In genomic region chr15:75577401-75578205, GRCh38 we compare ENCODE assay signal across 8 cellular contexts. TPM values are rescaled to one million over a fixed set of nuclear protein-coding genes. Genes with fewer than 3 reads are reported as not detected.
DNase-seq lines count a peak whose midpoint lies in the region; ATAC-seq and TF ChIP-seq lines count a peak whose summit lies in the region.

No MANE protein-coding gene starts in this region.

- H3K9me3 ChIP-seq in BLaER1, result no peaks in the 10 kb centered on the region

- H3K27me3 Mint-ChIP-seq in activated CD8-positive, alpha-beta T cell treated with anti-CD3 and anti-CD28 coated beads for 36 hours, result no peaks in the 10 kb centered on the region
- H3K27me3 Mint-ChIP-seq in progenitor cell of endocrine pancreas, result no peaks in the 10 kb centered on the region

- H3K27me3 ChIP-seq in BLaER1, result no peaks in the 10 kb centered on the region

- intact Hi-C loops in activated CD8-positive, alpha-beta T cell treated with anti-CD3 and anti-CD28 coated beads for 36 hours (cut with micrococcal nuclease), result no loop called here

- peak overlapping the region; percentile 98 for H3K9ac ChIP-seq in BLaER1

- peaks cover 46% of the 10 kb centered on the region for H4K20me1 ChIP-seq in BLaER1

- peak overlapping the region; percentile 98 for H3K27ac ChIP-seq in BLaER1

- H3K9me3 Mint-ChIP-seq in activated CD8-positive, alpha-beta T cell treated with anti-CD3 and anti-CD28 coated beads for 36 hours, result no peaks in the 10 kb centered on the region
- no peaks in the 10 kb centered on the region for H3K9me3 Mint-ChIP-seq in progenitor cell of endocrine pancreas (ENCODE audit: low read depth)

- no peak for ATAC-seq in activated CD8-positive, alpha-beta T cell treated with anti-CD3 and anti-CD28 coated beads for 36 hours

- TF ChIP-seq CTCF in activated CD8-positive, alpha-beta T cell treated with anti-CD3 and anti-CD28 coated beads for 36 hours (IDR thresholded peaks at IDR 0.05), result no peak
- no peak for TF ChIP-seq CTCF in progenitor cell of endocrine pancreas (IDR thresholded peaks at IDR 0.05; ENCODE audit: unreplicated experiment)

- CTCF ChIA-PET in activated CD8-positive, alpha-beta T cell treated with anti-CD3 and anti-CD28 coated beads for 36 hours (lab: Charles Lee), result interaction anchor here (0.7 to 2.6 kb wide), 6 partner anchors 12 to 209 kb away, joined by 3 to 12 read pairs (median 4); partner anchors contain the start of gene MAN2C1

- H3K4me3 Mint-ChIP-seq in activated CD8-positive, alpha-beta T cell treated with anti-CD3 and anti-CD28 coated beads for 36 hours, result peak overlapping the region; percentile 88
- H3K4me3 Mint-ChIP-seq in progenitor cell of endocrine pancreas (ENCODE audit: low read depth), result peak overlapping the region; percentile 93

- H3K4me1 ChIP-seq in BLaER1, result peaks cover 45% of the 10 kb centered on the region

- POLR2A ChIA-PET in activated CD8-positive, alpha-beta T cell treated with anti-CD3 and anti-CD28 coated beads for 36 hours (lab: Charles Lee), result interaction anchor here (0.8 to 2.5 kb wide), 7 partner anchors 8 to 124 kb away, joined by 3 to 18 read pairs (median 4); partner anchors contain the start of genes IMP3 and SNX33

- peaks cover 27% of the 10 kb centered on the region for H3K4me1 Mint-ChIP-seq in activated CD8-positive, alpha-beta T cell treated with anti-CD3 and anti-CD28 coated beads for 36 hours (ENCODE audit: low read depth)
- peaks cover 22% of the 10 kb centered on the region for H3K4me1 Mint-ChIP-seq in progenitor cell of endocrine pancreas (ENCODE audit: low read depth)

- H3K4me2 ChIP-seq in BLaER1, result peak overlapping the region; percentile 83

- peak overlapping the region; percentile 99 for H3K4me3 ChIP-seq in BLaER1

- peaks cover 18% of the 10 kb centered on the region for H3K36me3 ChIP-seq in BLaER1

- peak overlapping the region; percentile 91 for H3K27ac Mint-ChIP-seq in activated CD8-positive, alpha-beta T cell treated with anti-CD3 and anti-CD28 coated beads for 36 hours
- peak overlapping the region; percentile 94 for H3K27ac Mint-ChIP-seq in progenitor cell of endocrine pancreas

- peak; percentile 42 for DNase-seq in HT-29 (ENCODE audit: low spot score)
- DNase-seq in activated CD8-positive, alpha-beta T cell treated with anti-CD3 and anti-CD28 coated beads for 36 hours, result no peak
- peak; percentile 55 for DNase-seq in foreskin melanocyte
- no peak for DNase-seq in progenitor cell of endocrine pancreas (ENCODE audit: low spot score, unreplicated experiment)
- DNase-seq in KG1 (lab: John Stamatoyannopoulos, UW), result no peak
- no peak for DNase-seq in NCI-H2107 (lab: John Stamatoyannopoulos, UW)
- DNase-seq in NCI-H345 treated with DMSO at 0.1 percent for 48 hours (lab: John Stamatoyannopoulos, UW; ENCODE audit: unreplicated experiment), result no peak

- H3K36me3 Mint-ChIP-seq in activated CD8-positive, alpha-beta T cell treated with anti-CD3 and anti-CD28 coated beads for 36 hours (ENCODE audit: low read depth), result peaks cover 5% of the 10 kb centered on the region
- H3K36me3 Mint-ChIP-seq in progenitor cell of endocrine pancreas (ENCODE audit: insufficient read depth), result peaks cover 2% of the 10 kb centered on the region

RNA-seq across cellular contexts. Expression of gene PTPN9, which starts 1.5 kb away (rescaled TPM):
- total RNA-seq in HT-29 (2014; rRNA removed; shearing (Covaris generic)), result 22.8 and 28.2 TPM in 2 replicates
- 10 to 100 TPM; 12.3 to 12.9 TPM for total RNA-seq in activated CD8-positive, alpha-beta T cell treated with anti-CD3 and anti-CD28 coated beads for 36 hours
- 35.2 and 37.1 TPM in 2 replicates for total RNA-seq in progenitor cell of endocrine pancreas

RNA-seq across cellular contexts. Expression of gene SNUPN, which starts 47.9 kb away (rescaled TPM):
- total RNA-seq in HT-29 (2014; rRNA removed; shearing (Covaris generic)), result 27.2 and 30.6 TPM in 2 replicates
- total RNA-seq in activated CD8-positive, alpha-beta T cell treated with anti-CD3 and anti-CD28 coated beads for 36 hours, result 10 to 100 TPM; 28.2 to 28.5 TPM
- total RNA-seq in progenitor cell of endocrine pancreas, result 16.0 and 21.1 TPM in 2 replicates

Comparison
In these comparisons a context has a peak if more than half of its experiments do, and no peak if none do; other contexts are left out.
1. DNase-seq: peak in HT-29 (single experiment) and foreskin melanocyte (single experiment); none in activated CD8-positive, alpha-beta T cell treated with anti-CD3 and anti-CD28 coated beads for 36 hours (single experiment), progenitor cell of endocrine pancreas (single experiment), KG1 (single experiment), NCI-H2107 (single experiment) and NCI-H345 treated with DMSO at 0.1 percent for 48 hours (single experiment).